Comparison of ENCODE assay signal across 20 cellular contexts in the genomic region with DNA sequence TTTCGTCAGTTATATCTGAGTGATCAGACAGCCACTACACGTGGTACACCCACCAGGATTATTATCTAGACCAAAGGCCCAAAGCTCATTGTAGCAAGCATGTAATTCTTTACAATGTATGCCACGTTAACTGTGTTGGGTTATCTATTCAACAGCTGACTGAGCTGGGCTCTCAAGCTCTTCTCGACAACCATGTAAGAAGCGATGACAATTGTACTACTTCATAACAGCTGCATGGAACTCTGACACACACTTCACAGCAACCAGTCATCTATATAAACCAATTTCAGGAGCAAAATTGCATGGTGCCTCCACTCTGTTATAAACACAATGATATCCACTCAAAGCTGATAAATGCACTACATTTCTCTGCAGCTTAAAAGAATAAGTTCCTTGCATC.
"Had no signal": no experiment of that assay in that cellular context is flagged by ENCODE, and none has a peak within 500 bp of the region (broad histone marks: within the 10 kb centered on the region; RNA-seq: fewer than 3 reads in every experiment).

No MANE protein-coding gene starts in this region.

- H3K9me3 ChIP-seq: colonic mucosa, esophagus squamous epithelium, gastroesophageal sphincter, pancreas, stomach, thoracic aorta had no signal

- H3K36me3 ChIP-seq: colonic mucosa, esophagus squamous epithelium, gastroesophageal sphincter, pancreas, stomach, thoracic aorta had no signal

- H3K4me3 ChIP-seq: colonic mucosa, esophagus squamous epithelium, gastroesophageal sphincter, pancreas, skin epidermis, stomach, thoracic aorta had no signal

- H3K27me3 ChIP-seq: colonic mucosa, esophagus squamous epithelium, gastroesophageal sphincter, stomach had no signal

- H3K4me1 ChIP-seq: colonic mucosa, esophagus squamous epithelium, gastroesophageal sphincter, pancreas, stomach had no signal

- DNase-seq: colonic mucosa; dermis blood vessel endothelial cell; esophagus squamous epithelium; foreskin fibroblast; glutamatergic neuron; islet precursor cell; mammary epithelial cell; natural killer cell; occipital lobe; pancreas; stimulated activated CD4-positive, alpha-beta T cell treated with anti-CD3 and anti-CD28 coated beads, Interleukin-12 subunit alpha, Interleukin-12 subunit beta, amount 100 ng/mL, for 4 hours; stimulated activated naive CD4-positive, alpha-beta T cell; stomach; substantia nigra; trophoblast cell had no signal

- ATAC-seq: gastroesophageal sphincter, left lobe of liver, natural killer cell, pancreas, sciatic nerve had no signal
